ENCODE assay signal across 10 cellular contexts in genomic region chr1:16545682-16546095, GRCh38. TPM values are rescaled to one million over a fixed set of nuclear protein-coding genes. Genes with fewer than 3 reads are reported as not detected.
DNase-seq lines count a peak whose midpoint lies in the region; TF ChIP-seq lines count a peak whose summit lies in the region.
"Not testable (repeated sequence)": the region's sequence is repeated elsewhere in the genome, so short reads cannot be mapped to it uniquely, and the experiment has no call there.
"Had no signal": no experiment of that assay in that cellular context is flagged by ENCODE, and none has a peak within 500 bp of the region (broad histone marks: within the 10 kb centered on the region; RNA-seq: fewer than 3 reads in every experiment).

No MANE protein-coding gene starts in this region.

- not testable (repeated sequence) for H3K27ac ChIP-seq in CD4-positive, alpha-beta memory T cell (ENCODE audit: low read depth, low read length); endodermal cell (ENCODE audit: low read depth, low read length)

- DNase-seq in CD4-positive, alpha-beta memory T cell: peak in 3 of 5 donors; percentile 25 to 29 (median 26)
- DNase-seq in H7 (peak; percentile 72), NB4 (ENCODE audit: low read depth) (peak; percentile 19), RPMI8226 (peak; percentile 71), endodermal cell (peak; percentile 95), iris pigment epithelial cell (ENCODE audit: low read depth) (peak; percentile 52)
- DNase-seq in activated T-cell treated with anti-CD3 and anti-CD28 coated beads, Interleukin-2, amount 50 U/mL, for 24 hours: peak; percentile 51
- DNase-seq in stimulated activated CD4-positive, alpha-beta T cell treated with anti-CD3 and anti-CD28 coated beads, Interleukin-15, amount 100 ng/mL, for 24 hours: peak; percentile 59

- not testable (repeated sequence) for H3K4me3 Mint-ChIP-seq in CD4-positive, alpha-beta memory T cell
- peak overlapping the region; percentile 46 for H3K4me3 Mint-ChIP-seq in activated T-cell treated with anti-CD3 and anti-CD28 coated beads, Interleukin-2, amount 50 U/mL, for 24 hours
- H3K4me3 Mint-ChIP-seq in endodermal cell: peak overlapping the region; percentile 43

- not testable (repeated sequence) for H3K9me3 Mint-ChIP-seq in CD4-positive, alpha-beta memory T cell; activated T-cell treated with anti-CD3 and anti-CD28 coated beads, Interleukin-2, amount 50 U/mL, for 24 hours; endodermal cell

- not testable (repeated sequence) for TF ChIP-seq CTCF in NB4 (IDR thresholded peaks at IDR 0.05; ENCODE audit: low read depth, low read length); endodermal cell (conservative IDR thresholded peaks at IDR 0.05)

- not testable (repeated sequence) for H3K4me1 ChIP-seq in CD4-positive, alpha-beta memory T cell (ENCODE audit: insufficient read depth, low read length); endodermal cell (ENCODE audit: control insufficient read depth, insufficient read depth, low read length)

- not testable (repeated sequence) for H3K36me3 ChIP-seq in CD4-positive, alpha-beta memory T cell (ENCODE audit: insufficient read depth, low read length); H7 (replicated peaks; ENCODE audit: control insufficient read depth, insufficient read depth, low read length); endodermal cell (ENCODE audit: control insufficient read depth, insufficient read depth, low read length)

- not testable (repeated sequence) for H3K9ac ChIP-seq in endodermal cell (ENCODE audit: extremely low read depth, low read length, poor library complexity, severe bottlenecking)

- H3K4me3 ChIP-seq in CD4-positive, alpha-beta memory T cell (ENCODE audit: low read length in 2 of 2); H7 (ENCODE audit: insufficient read depth, low read depth, low read length); NB4 (ENCODE audit: low read depth, low read length); endodermal cell (ENCODE audit: low read length): not testable (repeated sequence)

- H3K9me3 ChIP-seq in CD4-positive, alpha-beta memory T cell (ENCODE audit: control insufficient read depth in 1 of 2, low read length in 2 of 2); endodermal cell (ENCODE audit: control insufficient read depth, low read length): not testable (repeated sequence)

- TF ChIP-seq POLR2A in NB4 (IDR thresholded peaks at IDR 0.05; ENCODE audit: extremely low read depth, insufficient read length): not testable (repeated sequence)

- WGBS in endodermal cell (ENCODE audit: insufficient coverage in 1 of 2, insufficient read length in 1 of 2), 2 experiments: 0 to 11% methylated on average over 1 to 12 of the region's 16 CpGs

- peaks cover 0 to 12% of the 10 kb centered on the region in 2 donors for H3K27me3 Mint-ChIP-seq in CD4-positive, alpha-beta memory T cell
- H3K27me3 Mint-ChIP-seq in activated T-cell treated with anti-CD3 and anti-CD28 coated beads, Interleukin-2, amount 50 U/mL, for 24 hours: peaks cover 30% of the 10 kb centered on the region
- not testable (repeated sequence) for H3K27me3 Mint-ChIP-seq in endodermal cell (ENCODE audit: insufficient read depth)

- H3K27ac Mint-ChIP-seq in CD4-positive, alpha-beta memory T cell: peak overlapping the region in 2 of 7 donors; percentile 65 to 70
- peak overlapping the region; percentile 95 for H3K27ac Mint-ChIP-seq in activated T-cell treated with anti-CD3 and anti-CD28 coated beads, Interleukin-2, amount 50 U/mL, for 24 hours
- peak overlapping the region; percentile 64 for H3K27ac Mint-ChIP-seq in endodermal cell

- intact Hi-C loops in CD4-positive, alpha-beta memory T cell (cut with micrococcal nuclease): not testable (repeated sequence)

- not testable (repeated sequence) for H3K36me3 Mint-ChIP-seq in CD4-positive, alpha-beta memory T cell; activated T-cell treated with anti-CD3 and anti-CD28 coated beads, Interleukin-2, amount 50 U/mL, for 24 hours (ENCODE audit: low read depth); endodermal cell (ENCODE audit: low read depth)

- H3K4me1 Mint-ChIP-seq in CD4-positive, alpha-beta memory T cell; activated T-cell treated with anti-CD3 and anti-CD28 coated beads, Interleukin-2, amount 50 U/mL, for 24 hours (ENCODE audit: low read depth): not testable (repeated sequence)
- peaks cover 13% of the 10 kb centered on the region for H3K4me1 Mint-ChIP-seq in endodermal cell

- POLR2A ChIA-PET in CD4-positive, alpha-beta memory T cell (lab: Charles Lee; ENCODE audit: partially characterized antibody): not testable (repeated sequence)

- CTCF ChIA-PET in CD4-positive, alpha-beta memory T cell (lab: Charles Lee; ENCODE audit: partially characterized antibody): not testable (repeated sequence)

- H3K27me3 ChIP-seq in CD4-positive, alpha-beta memory T cell (ENCODE audit: insufficient read depth, low read length); H7 (ENCODE audit: control insufficient read depth, insufficient read depth, low read length); endodermal cell (ENCODE audit: control insufficient read depth, insufficient read depth, low read length, poor library complexity, severe bottlenecking): not testable (repeated sequence)

RNA-seq across cellular contexts. Expression of gene RNU1-1, which starts 31.6 kb away (rescaled TPM):
- total RNA-seq in CD4-positive, alpha-beta memory T cell: 1,000 to 10,000 TPM; 3,010 to 3,866 TPM
- polyA plus RNA-seq in CD4-positive, alpha-beta memory T cell: not detected
- total RNA-seq in H7 (2014; rRNA removed; shearing (Covaris generic)): under 0.01 TPM in 2 replicates
- 1,000 to 10,000 TPM; 2,483 to 3,611 TPM for total RNA-seq in endodermal cell
- 11,872 TPM for polyA plus RNA-seq in endodermal cell (2013, experiment 1 of 2)
- 14,577 TPM for polyA plus RNA-seq in endodermal cell (2013, experiment 2 of 2)
- polyA plus RNA-seq: sigmoid colon, urinary bladder had no signal

Comparison
In these comparisons a context has a peak if more than half of its experiments do, and no peak if none do; other contexts are left out.
1. DNase-seq: peak in every context shown above with its lines; median percentile 95 in endodermal cell; 72 in H7; 71 in RPMI8226; 59 in stimulated activated CD4-positive, alpha-beta T cell treated with anti-CD3 and anti-CD28 coated beads, Interleukin-15, amount 100 ng/mL, for 24 hours; 52 in iris pigment epithelial cell; 51 in activated T-cell treated with anti-CD3 and anti-CD28 coated beads, Interleukin-2, amount 50 U/mL, for 24 hours; 26 in CD4-positive, alpha-beta memory T cell; 19 in NB4.
2. RNA of gene RNU1-1, which starts 31.6 kb away (total RNA-seq): 3,010 to 3,866 TPM in CD4-positive, alpha-beta memory T cell and 2,483 to 3,611 TPM in endodermal cell; under 0.01 TPM in H7; every median in the first group is over 1,000 times any median in the second.